ENCODE assay signal across 26 cellular contexts in genomic region chr7:98762620-98763019, GRCh38.
"Had no signal": no experiment of that assay in that cellular context is flagged by ENCODE, and none has a peak within 500 bp of the region (broad histone marks: within the 10 kb centered on the region; RNA-seq: fewer than 3 reads in every experiment).

No MANE protein-coding gene starts in this region.

- H3K27me3 ChIP-seq: ovary, tibial artery, upper lobe of right lung had no signal

- DNase-seq: hypothalamus; immature natural killer cell; kidney; left colon; lower lobe of right lung; mammary epithelial cell; mesenchymal stem cell; naive thymus-derived CD8-positive, alpha-beta T cell; ovary; retina; right cardiac atrium; sigmoid colon; small intestine; spleen; stimulated activated CD4-positive, alpha-beta T cell treated with anti-CD3 and anti-CD28 coated beads, Interleukin-4, amount 100 ng/mL, for 24 hours; stimulated activated naive CD4-positive, alpha-beta T cell; tibial artery; trophoblast cell; upper lobe of right lung had no signal

- ATAC-seq: left colon; left lung; lower lobe of right lung; naive thymus-derived CD8-positive, alpha-beta T cell; right cardiac atrium; stimulated activated effector memory CD8-positive, alpha-beta T cell treated with anti-CD3 and anti-CD28 coated beads, Interleukin-12 subunit alpha, Interleukin-12 subunit beta, amount 100 ng/mL, for 72 hours; upper lobe of right lung had no signal

- H3K27ac ChIP-seq: left lung, lower lobe of right lung, ovary, prostate gland, sigmoid colon, spleen, suprapubic skin, thoracic aorta, tibial artery, upper lobe of right lung had no signal

- H3K4me3 ChIP-seq: left lung, lower lobe of right lung, ovary, prostate gland, sigmoid colon, spleen, suprapubic skin, thoracic aorta, tibial artery, upper lobe of right lung had no signal

- H3K36me3 ChIP-seq: left lung, lower lobe of right lung, ovary, prostate gland, sigmoid colon, spleen, suprapubic skin, thoracic aorta, tibial artery, upper lobe of right lung had no signal

- H3K4me1 ChIP-seq: left lung, lower lobe of right lung, prostate gland, sigmoid colon, spleen, suprapubic skin, upper lobe of right lung had no signal

- H3K9me3 ChIP-seq: left lung, lower lobe of right lung, ovary, prostate gland, sigmoid colon, suprapubic skin, thoracic aorta, tibial artery, upper lobe of right lung had no signal

- FAIRE-seq: islet of Langerhans, kidney, small intestine, urothelium cell line had no signal
